ENCODE assay signal across 20 cellular contexts in genomic region chr1:215530401-215530984, GRCh38. TPM values are rescaled to one million over a fixed set of nuclear protein-coding genes. Genes with fewer than 3 reads are reported as not detected.
DNase-seq lines count a peak whose midpoint lies in the region; ATAC-seq and TF ChIP-seq lines count a peak whose summit lies in the region.
"Had no signal": no experiment of that assay in that cellular context is flagged by ENCODE, and none has a peak within 500 bp of the region (broad histone marks: within the 10 kb centered on the region; RNA-seq: fewer than 3 reads in every experiment).

No MANE protein-coding gene starts in this region.

- H3K79me2 ChIP-seq in mammary epithelial cell (ENCODE audit: insufficient read depth, low read length) (no peaks in the 10 kb centered on the region), trophoblast cell (ENCODE audit: control insufficient read depth, insufficient read depth, low read length, poor library complexity) (no peaks in the 10 kb centered on the region)

- H3K27ac ChIP-seq in mammary epithelial cell (ENCODE audit: insufficient read depth, low read depth, low read length) = no peak overlapping the region
- H3K27ac ChIP-seq in trophoblast cell (ENCODE audit: low read depth, low read length) = no peak overlapping the region
- H3K27ac ChIP-seq: KMS-11 had no signal

- H3K23ac ChIP-seq in trophoblast cell (ENCODE audit: low read length) = no peak overlapping the region

- no peak for ATAC-seq in GM21423 (IDR thresholded peaks at IDR 0.05; ENCODE audit: unreplicated experiment)
- ATAC-seq: HepG2 had no signal

- 63% methylated on average over 5 of the region's 5 CpGs for WGBS in mammary epithelial cell (ENCODE audit: low coverage, missing lambda C conversion rate)
- WGBS in trophoblast cell (ENCODE audit: extremely low coverage, insufficient coverage, insufficient read length) = no CpG with 5 or more reads among the region's 5 CpGs

- no peaks in the 10 kb centered on the region for H3K27me3 Mint-ChIP-seq in MCF 10A (ENCODE audit: insufficient read depth, unreplicated experiment)
- H3K27me3 Mint-ChIP-seq in activated CD4-positive, alpha-beta T cell treated with anti-CD3 and anti-CD28 coated beads, Interleukin-2, amount 10 ng/mL, durations not matched to agents 24 days and 14 days = peaks cover 8% of the 10 kb centered on the region

- H3K27me3 ChIP-seq in mammary epithelial cell (ENCODE audit: insufficient read depth, low read length) = peaks cover 2% of the 10 kb centered on the region
- no peaks in the 10 kb centered on the region for H3K27me3 ChIP-seq in trophoblast cell (ENCODE audit: insufficient read depth, low read length)
- H3K27me3 ChIP-seq: MG63 had no signal

- H2AK5ac ChIP-seq in trophoblast cell (ENCODE audit: low read length) = no peak overlapping the region

- CTCF ChIA-PET in MCF 10A (lab: Yijun Ruan, JAX) = interaction anchor here (0.5 to 12.2 kb wide), 15 partner anchors 9 to 1492 kb away, joined by 3 to 335 read pairs (median 5); no protein-coding TSS in a partner anchor
- CTCF ChIA-PET in mammary epithelial cell (lab: Charles Lee; ENCODE audit: low non-redundant PET) = no interaction called here

- H3K4me1 Mint-ChIP-seq in MCF 10A (ENCODE audit: insufficient read depth, unreplicated experiment) = peaks cover 12% of the 10 kb centered on the region
- H3K4me1 Mint-ChIP-seq in activated CD4-positive, alpha-beta T cell treated with anti-CD3 and anti-CD28 coated beads, Interleukin-2, amount 10 ng/mL, durations not matched to agents 24 days and 14 days = peaks cover 2% of the 10 kb centered on the region

- no peak overlapping the region for H3K18ac ChIP-seq in trophoblast cell (ENCODE audit: low read length)

- no peaks in the 10 kb centered on the region for H3K79me1 ChIP-seq in trophoblast cell (ENCODE audit: low read length)

- no peak overlapping the region for H3K4ac ChIP-seq in trophoblast cell (ENCODE audit: low read depth, low read length)

- no peak overlapping the region for H4K8ac ChIP-seq in trophoblast cell (ENCODE audit: low read depth, low read length)

- H4K20me1 ChIP-seq in mammary epithelial cell (ENCODE audit: insufficient read depth, low read length) = no peaks in the 10 kb centered on the region

- BruUV-seq in MCF 10A (replicated peaks; lab: Mats Ljungman, UMichigan) (no TSS peak), mammary epithelial cell (replicated peaks; lab: Mats Ljungman, UMichigan) (no TSS peak)

- H3K9me3 Mint-ChIP-seq in MCF 10A (ENCODE audit: unreplicated experiment) = no peaks in the 10 kb centered on the region
- no peaks in the 10 kb centered on the region for H3K9me3 Mint-ChIP-seq in activated CD4-positive, alpha-beta T cell treated with anti-CD3 and anti-CD28 coated beads, Interleukin-2, amount 10 ng/mL, durations not matched to agents 24 days and 14 days

- H3K9me3 ChIP-seq in mammary epithelial cell (replicated peaks; ENCODE audit: insufficient read depth, low read length) = no peaks in the 10 kb centered on the region
- peaks cover 2% of the 10 kb centered on the region for H3K9me3 ChIP-seq in trophoblast cell (ENCODE audit: insufficient read depth, low read depth, low read length)

- dilution Hi-C loops in mammary epithelial cell (cut with HindIII; ENCODE audit: low sequenced_read_pairs) = loop anchor here (25.0 kb wide), 1 partner anchor 868 kb away; no protein-coding TSS in a partner anchor

- no peak overlapping the region for H3K27ac Mint-ChIP-seq in MCF 10A (ENCODE audit: low read depth, unreplicated experiment)
- H3K27ac Mint-ChIP-seq in activated CD4-positive, alpha-beta T cell treated with anti-CD3 and anti-CD28 coated beads, Interleukin-2, amount 10 ng/mL, durations not matched to agents 24 days and 14 days = no peak overlapping the region

- in situ Hi-C loops in mammary epithelial cell (cut with MboI; ENCODE audit: low sequenced_read_pairs in 2 of 2) = no loop called here

- no peak for TF ChIP-seq CTCF in MCF 10A (IDR thresholded peaks at IDR 0.05; ENCODE audit: unreplicated experiment)
- TF ChIP-seq CTCF in mammary epithelial cell (conservative IDR thresholded peaks at IDR 0.05 in 1 of 2, IDR thresholded peaks at IDR 0.05 in 1 of 2; ENCODE audit: extremely low read depth in 1 of 2, insufficient read depth in 1 of 2, low read depth in 1 of 2, low read length in 2 of 2) = no peak
- TF ChIP-seq CTCF in NB4 (IDR thresholded peaks at IDR 0.05; ENCODE audit: low read depth, low read length) = no peak

- H2BK12ac ChIP-seq in trophoblast cell (ENCODE audit: low read length) = no peak overlapping the region

- H3K4me3 Mint-ChIP-seq in MCF 10A (ENCODE audit: unreplicated experiment) = no peak overlapping the region
- H3K4me3 Mint-ChIP-seq in activated CD4-positive, alpha-beta T cell treated with anti-CD3 and anti-CD28 coated beads, Interleukin-2, amount 10 ng/mL, durations not matched to agents 24 days and 14 days = no peak overlapping the region

- H3K14ac ChIP-seq in trophoblast cell (ENCODE audit: low read length) = no peak overlapping the region

- H4K91ac ChIP-seq in trophoblast cell (ENCODE audit: low read depth, low read length) = no peak overlapping the region

- H3K4me2 ChIP-seq in mammary epithelial cell (ENCODE audit: insufficient read depth, low read depth, low read length) (no peak overlapping the region), trophoblast cell (ENCODE audit: low read length) (no peak overlapping the region)
- H3K4me2 ChIP-seq: KMS-11 had no signal

- DNase-seq in MCF 10A (ENCODE audit: unreplicated experiment) (peak; percentile 52), mammary epithelial cell (no peak), NB4 (ENCODE audit: low read depth) (peak; percentile 51), SIG-M5 (lab: John Stamatoyannopoulos, UW) (peak; percentile 64), trophoblast cell (peak; percentile 4 to 67), dermis blood vessel endothelial cell (no peak)
- DNase-seq in activated CD4-positive, alpha-beta T cell treated with anti-CD3 and anti-CD28 coated beads, Interleukin-2, amount 10 ng/mL, durations not matched to agents 24 days and 14 days = no peak
- DNase-seq: 8988T, C1 segment of cervical spinal cord, DMS 273 treated with DMSO at 0.1 percent for 48 hours, GOT3, MG63, NCI-H1417, NCI-H187 treated with DMSO at 0.1 percent for 48 hours, NCI-H345, NCI-H748 treated with DMSO at 0.1 percent for 48 hours, Right ventricle myocardium superior had no signal

- H3K36me3 ChIP-seq in mammary epithelial cell (ENCODE audit: insufficient read depth, low read length) (no peaks in the 10 kb centered on the region), trophoblast cell (ENCODE audit: control insufficient read depth in 1 of 2, insufficient read depth in 2 of 2, low read length in 2 of 2) (no peaks in the 10 kb centered on the region)
- H3K36me3 ChIP-seq: MG63 had no signal

- H3K9ac ChIP-seq in mammary epithelial cell (ENCODE audit: insufficient read depth, low read length) (no peak overlapping the region), trophoblast cell (ENCODE audit: low read length) (no peak overlapping the region)
- H3K9ac ChIP-seq: KMS-11 had no signal

- H3K4me3 ChIP-seq in mammary epithelial cell (replicated peaks in 1 of 3; ENCODE audit: insufficient read depth in 1 of 3, low read depth in 2 of 3, low read length in 3 of 3) (no peak overlapping the region), NB4 (ENCODE audit: low read depth, low read length) (no peak overlapping the region), trophoblast cell (ENCODE audit: low read depth, low read length) (no peak overlapping the region)
- H3K4me3 ChIP-seq: MG63 had no signal

- H3K36me3 Mint-ChIP-seq in MCF 10A (ENCODE audit: insufficient read depth, unreplicated experiment) = no peaks in the 10 kb centered on the region
- no peaks in the 10 kb centered on the region for H3K36me3 Mint-ChIP-seq in activated CD4-positive, alpha-beta T cell treated with anti-CD3 and anti-CD28 coated beads, Interleukin-2, amount 10 ng/mL, durations not matched to agents 24 days and 14 days (ENCODE audit: low read depth)

- H4K12ac ChIP-seq in trophoblast cell (ENCODE audit: low read depth, low read length) = no peak overlapping the region

- POLR2A ChIA-PET in MCF 10A (lab: Yijun Ruan, JAX) = interaction anchor here (0.6 to 2.3 kb wide), 3 partner anchors 9 to 527 kb away, joined by 3 to 9 read pairs (median 6); partner anchors contain the start of gene KCTD3

- H3K4me1 ChIP-seq in mammary epithelial cell (ENCODE audit: insufficient read depth, low read length) = no peaks in the 10 kb centered on the region
- H3K4me1 ChIP-seq in trophoblast cell (ENCODE audit: control insufficient read depth in 1 of 2, insufficient read depth in 2 of 2, low read length in 2 of 2) = no peaks in the 10 kb centered on the region

- intact Hi-C loops in MCF 10A (cut with micrococcal nuclease) = no loop called here
- intact Hi-C loops in mammary epithelial cell (cut with micrococcal nuclease) = no loop called here
- intact Hi-C loops in activated CD4-positive, alpha-beta T cell treated with anti-CD3 and anti-CD28 coated beads, Interleukin-2, amount 10 ng/mL, durations not matched to agents 24 days and 14 days (cut with micrococcal nuclease) = no loop called here

- no peak overlapping the region for H2BK120ac ChIP-seq in trophoblast cell (ENCODE audit: insufficient read depth, low read length, poor library complexity)

- H2BK5ac ChIP-seq in trophoblast cell (ENCODE audit: low read depth, low read length, poor library complexity) = no peak overlapping the region

- TF ChIP-seq POLR2A in NB4 (IDR thresholded peaks at IDR 0.05; ENCODE audit: extremely low read depth, insufficient read length) = no peak

- H2AFZ ChIP-seq in mammary epithelial cell (ENCODE audit: low read depth, low read length) (no peak overlapping the region), trophoblast cell (ENCODE audit: insufficient read depth, low read length, poor library complexity) (no peak overlapping the region)

RNA-seq across cellular contexts. Expression of gene KCTD3, which starts 36.6 kb away (rescaled TPM):
- total RNA-seq in MCF 10A (2022) = 78.9 and 90.3 TPM in 2 replicates
- total RNA-seq in mammary epithelial cell = 10 to 100 TPM; 31.7 to 38.6 TPM
- polyA plus RNA-seq in mammary epithelial cell = 28.3 TPM
- 43.3 TPM for polyA minus RNA-seq in mammary epithelial cell
- polyA plus RNA-seq in trophoblast cell (2013) = 20.6 and 21.5 TPM in 2 replicates
- total RNA-seq in dermis blood vessel endothelial cell = 55.0 and 85.9 TPM in 2 replicates
- total RNA-seq in activated CD4-positive, alpha-beta T cell treated with anti-CD3 and anti-CD28 coated beads, Interleukin-2, amount 10 ng/mL, durations not matched to agents 24 days and 14 days = 4.5 and 6.9 TPM in 2 replicates

Comparison
In these comparisons a context has a peak if more than half of its experiments do, and no peak if none do; other contexts are left out.
1. DNase-seq: peak in MCF 10A (single experiment), NB4 (single experiment), SIG-M5 (single experiment) and trophoblast cell (2 of 2); none in mammary epithelial cell (single experiment), dermis blood vessel endothelial cell (single experiment) and activated CD4-positive, alpha-beta T cell treated with anti-CD3 and anti-CD28 coated beads, Interleukin-2, amount 10 ng/mL, durations not matched to agents 24 days and 14 days (single experiment).